Comparison of ENCODE assay signal across 8 cellular contexts in genomic region chr1:11272842-11273594, GRCh38. TPM values are rescaled to one million over a fixed set of nuclear protein-coding genes. Genes with fewer than 3 reads are reported as not detected.
A peak's percentile ranks its signal among the peaks of the same experiment; 100 is the strongest.
DNase-seq lines count a peak whose midpoint lies in the region; ATAC-seq, FAIRE-seq and TF ChIP-seq lines count a peak whose summit lies in the region.

Gene UBIAD1 (plus strand): TSS chr1:11273198. CDS start chr1:11273532, 334 bp downstream.

- H3K4me1 Mint-ChIP-seq in T-cell: peaks cover 34 to 42% (median 35%) of the 10 kb centered on the region in 3 donors

- TF ChIP-seq CTCF in heart left ventricle (IDR thresholded peaks at IDR 0.05): peak in 4 of 12 donors; percentile 11 to 46 (median 34)
- peak in 2 of 6 experiments; percentile 8 to 34 for TF ChIP-seq CTCF in upper lobe of left lung (IDR thresholded peaks at IDR 0.05)

- H3K27ac ChIP-seq in heart left ventricle (peak within 1 kb of the TSS; percentile 91 to 99 (median 96)), upper lobe of left lung (peak within 1 kb of the TSS; percentile 92 to 98 (median 96))

- WGBS in heart left ventricle, 4 donors: 0 to 1% (median 0%) methylated on average over 2 to 57 of the region's 64 CpGs
- WGBS in upper lobe of left lung, 2 donors: 0 to 1% methylated on average over 2 to 22 of the region's 64 CpGs

- H3K27me3 ChIP-seq in adipocyte (replicated peaks; ENCODE audit: control insufficient read depth, insufficient read depth, low read length): no peaks in the 10 kb centered on the region
- H3K27me3 ChIP-seq in heart left ventricle: no peaks in the 10 kb centered on the region
- H3K27me3 ChIP-seq in upper lobe of left lung: no peaks in the 10 kb centered on the region

- H3K36me3 ChIP-seq in adipocyte (ENCODE audit: control insufficient read depth, insufficient read depth, low read length, severe bottlenecking): no peaks in the 10 kb centered on the region
- H3K36me3 ChIP-seq in heart left ventricle: peaks cover 0 to 17% (median 6%) of the 10 kb centered on the region in 9 donors
- peaks cover 0 to 6% (median 3%) of the 10 kb centered on the region in 4 donors for H3K36me3 ChIP-seq in upper lobe of left lung

- TF ChIP-seq POLR2A in GM12892 (IDR thresholded peaks at IDR 0.05; ENCODE audit: low read depth, low read length): peak; percentile 85
- TF ChIP-seq POLR2A in heart left ventricle (IDR thresholded peaks at IDR 0.05): peak in 1 of 2 donors; percentile 54
- TF ChIP-seq POLR2A in upper lobe of left lung (IDR thresholded peaks at IDR 0.05): peak in 2 of 4 donors; percentile 58 to 79

- DNase-seq in GM12892 (ENCODE audit: insufficient read length): peak; percentile 85
- peak; percentile 81 for DNase-seq in NCI-H1105 (lab: John Stamatoyannopoulos, UW)
- DNase-seq in T-cell: peak; percentile 51 to 84 (median 68)
- peak; percentile 96 for DNase-seq in adipocyte (ENCODE audit: low read depth)
- peak; percentile 84 to 93 (median 91) for DNase-seq in heart left ventricle
- peak; percentile 95 for DNase-seq in posterior vena cava (ENCODE audit: low spot score)
- DNase-seq in upper lobe of left lung: peak; percentile 83 to 96

- H3K9me3 Mint-ChIP-seq in T-cell: no peaks in the 10 kb centered on the region

- FAIRE-seq in GM12892 (lab: Jason Lieb, UNC): peak; percentile 82

- H3K4me1 ChIP-seq in adipocyte (ENCODE audit: control insufficient read depth, insufficient read depth, low read length) (peaks cover 24% of the 10 kb centered on the region), heart left ventricle (peaks cover 8 to 35% (median 23%) of the 10 kb centered on the region in 12 donors), upper lobe of left lung (peaks cover 29 to 36% (median 32%) of the 10 kb centered on the region in 4 donors)

- peak within 1 kb of the TSS; percentile 88 for H3K9ac ChIP-seq in adipocyte (ENCODE audit: low read length)

- no peaks in the 10 kb centered on the region for H3K27me3 Mint-ChIP-seq in T-cell

- H3K27ac Mint-ChIP-seq in T-cell: peak within 1 kb of the TSS; percentile 91

- intact Hi-C loops in heart left ventricle (cut with DNase I) (loop anchor here in 3 of 10 donors (1.0 to 10.0 kb wide), 3 partner anchors 10 to 532 kb away; partner anchors contain the start of genes CLCN6 (in 1 of the 3), MTHFR (in 1 of the 3) and MTOR (in 1 of the 3)), posterior vena cava (cut with DNase I) (no loop called here)

- H3K9me3 ChIP-seq in adipocyte (ENCODE audit: control insufficient read depth, low read length) (no peaks in the 10 kb centered on the region), heart left ventricle (no peaks in the 10 kb centered on the region), upper lobe of left lung (no peaks in the 10 kb centered on the region)

- CTCF ChIA-PET in T-cell (lab: Charles Lee): interaction anchor here in 1 of 2 donors (0.7 kb wide), 1 partner anchor 10 kb away, joined by 3 read pairs; the partner anchor contains the start of gene MTOR

- peak within 1 kb of the TSS; percentile 84 for H3K4me3 ChIP-seq in adipocyte (ENCODE audit: low read length)
- H3K4me3 ChIP-seq in heart left ventricle: peak within 1 kb of the TSS; percentile 65 to 97 (median 86)
- H3K4me3 ChIP-seq in upper lobe of left lung: peak within 1 kb of the TSS; percentile 64 to 85 (median 72)

- H3K36me3 Mint-ChIP-seq in T-cell: peaks cover 15% of the 10 kb centered on the region

- no peak for TF ChIP-seq EP300 in upper lobe of left lung (IDR thresholded peaks at IDR 0.05)

- H3K4me3 Mint-ChIP-seq in T-cell: peak within 1 kb of the TSS; percentile 93 to 94 (median 94)

- POLR2A ChIA-PET in T-cell (lab: Charles Lee): interaction anchor here (0.6 to 0.8 kb wide), 3 partner anchors 10 to 533 kb away, joined by 4 to 9 read pairs (median 6); partner anchors contain the start of genes CLCN6 (in 1 of the 2) and MTHFR (in 1 of the 2)

- ATAC-seq in HG02642 (IDR thresholded peaks at IDR 0.05; ENCODE audit: poor library complexity, unreplicated experiment): peak; percentile 86
- ATAC-seq in T-cell (replicated peaks in 1 of 4): peak; percentile 87 to 90 (median 88)
- ATAC-seq in heart left ventricle: peak; percentile 83 to 96 (median 96)
- ATAC-seq in upper lobe of left lung (ENCODE audit: low FRiP score in 2 of 2): peak; percentile 96 to 97

RNA-seq across cellular contexts. Expression of gene UBIAD1, which starts in this region (rescaled TPM):
- 6.4 TPM for polyA plus RNA-seq in GM12892 (2012; ENCODE audit: missing spikeins)
- total RNA-seq in T-cell (10 to 100 TPM; 21.1 to 52.1 (median 34.1) TPM), heart left ventricle (10 to 100 TPM; 10.2 to 17.3 (median 11.6) TPM), posterior vena cava (10 to 100 TPM in 1 of 2 donors, 1 to 10 TPM in 1; 8.0 to 12.0 TPM), upper lobe of left lung (10 to 100 TPM in 5 of 6 donors, 1 to 10 TPM in 1; 5.9 to 20.8 (median 15.7) TPM)
- polyA plus RNA-seq in heart left ventricle: 10 to 100 TPM in 1 of 2 donors, 1 to 10 TPM in 1; 5.3 to 19.4 TPM

Comparison
In these comparisons a context has a peak if more than half of its experiments do, and no peak if none do; other contexts are left out.
1. Peak in every context shown above with its lines: DNase-seq, ATAC-seq, H3K4me3 ChIP-seq and H3K27ac ChIP-seq.